ENCODE assay signal across 7 cellular contexts in genomic region chr9:96900010-96900409, GRCh38. TPM values are rescaled to one million over a fixed set of nuclear protein-coding genes. Genes with fewer than 3 reads are reported as not detected.
"Had no signal": no experiment of that assay in that cellular context is flagged by ENCODE, and none has a peak within 500 bp of the region (broad histone marks: within the 10 kb centered on the region; RNA-seq: fewer than 3 reads in every experiment).

No MANE protein-coding gene starts in this region.

RNA-seq across cellular contexts. Expression of gene NUTM2G, which starts 28.6 kb away (rescaled TPM):
- total RNA-seq: LHCN-M2, MCF 10A, NCI-H460, PC-9, Right ventricle myocardium inferior, RPMI7951, SK-MEL-5 had no signal
